Comparison of ENCODE assay signal across 18 cellular contexts in genomic region chr13:20305587-20305986, GRCh38.
"Had no signal": no experiment of that assay in that cellular context is flagged by ENCODE, and none has a peak within 500 bp of the region (broad histone marks: within the 10 kb centered on the region; RNA-seq: fewer than 3 reads in every experiment).

No MANE protein-coding gene starts in this region.

- H3K36me3 ChIP-seq: gastroesophageal sphincter, left lung, pancreas, uterus had no signal

- H3K4me3 ChIP-seq: gastroesophageal sphincter, left lung, pancreas, uterus had no signal

- H3K27me3 ChIP-seq: uterus had no signal

- H3K4me1 ChIP-seq: pancreas, uterus had no signal

- H3K9me3 ChIP-seq: pancreas had no signal

- ATAC-seq: activated CD4-positive, CD25-positive, alpha-beta regulatory T cell treated with anti-CD3 and anti-CD28 coated beads, Interleukin-2, amount 50 U/mL, for 24 hours; gastroesophageal sphincter; left lung; pancreas had no signal

- DNase-seq: activated CD4-positive, alpha-beta T cell treated with anti-CD3 and anti-CD28 coated beads, Interleukin-2, amount 50 U/mL, for 1 hour; activated CD8-positive, alpha-beta memory T cell treated with anti-CD3 and anti-CD28 coated beads for 24 hours; activated naive CD4-positive, alpha-beta T cell; activated naive CD8-positive, alpha-beta T cell treated with anti-CD3 and anti-CD28 coated beads, Interleukin-2, amount 10 ng/mL, durations not matched to agents 7 days and 5 days; aorta; cortex of kidney; effector CD4-positive, alpha-beta T cell; hippocampal formation; kidney; left lung; mammary epithelial cell; naive B cell; pancreas; stimulated activated CD4-positive, alpha-beta T cell treated with anti-CD3 and anti-CD28 coated beads, Interleukin-1b, Interleukin-23, amount 100 ng/mL, for 48 hours; T-helper 9 cell; uterus had no signal

- H3K27ac ChIP-seq: gastroesophageal sphincter, left lung, pancreas, uterus had no signal
